ENCODE assay signal across 1 cellular context in the genomic region with DNA sequence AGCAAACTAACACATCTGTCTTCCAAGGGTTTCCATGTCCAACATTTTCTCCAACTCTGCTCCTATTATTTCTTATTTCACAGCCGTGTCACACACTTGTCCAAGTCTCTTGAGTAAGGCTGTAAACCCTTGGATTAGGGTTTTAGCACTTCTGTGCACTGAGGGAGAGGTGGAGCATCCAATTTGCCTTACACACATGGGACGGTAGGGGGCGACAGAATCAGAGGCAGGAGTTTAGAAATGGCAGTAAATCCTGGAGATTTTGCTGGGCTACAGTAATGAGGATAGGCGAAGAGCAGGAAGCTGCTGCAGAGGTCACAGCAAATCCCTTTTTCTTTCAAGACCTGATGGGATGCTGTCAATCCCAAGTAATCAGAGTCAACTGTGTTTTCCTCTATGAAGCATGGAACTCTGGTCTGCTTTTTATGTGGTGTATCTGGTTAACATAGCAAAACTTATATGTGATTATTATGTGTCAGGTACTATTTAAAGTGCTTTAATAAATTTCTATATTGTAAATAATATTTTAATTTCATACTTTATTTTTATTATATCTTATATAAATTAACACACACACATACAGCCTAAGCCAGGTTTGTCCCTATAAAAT.
TF ChIP-seq lines count a peak whose summit lies in the region.

No MANE protein-coding gene starts in this region.

TF ChIP-seq in Ishikawa, 13 proteins besides CTCF, POLR2A, EP300 and RAD21 (continued from another document):
- TF ChIP-seq ZBTB7A (IDR thresholded peaks at IDR 0.05; ENCODE audit: low read depth) (no peak), CEBPB (IDR thresholded peaks at IDR 0.05) (no peak), NFIC (IDR thresholded peaks at IDR 0.05) (no peak), TCF12 (IDR thresholded peaks at IDR 0.05; ENCODE audit: low read depth) (no peak), CREB1 (IDR thresholded peaks at IDR 0.05; ENCODE audit: low read depth) (no peak)
